ENCODE assay signal across 30 cellular contexts in genomic region chr5:128395073-128395472, GRCh38.
"Had no signal": no experiment of that assay in that cellular context is flagged by ENCODE, and none has a peak within 500 bp of the region (broad histone marks: within the 10 kb centered on the region; RNA-seq: fewer than 3 reads in every experiment).

No MANE protein-coding gene starts in this region.

- H3K27me3 ChIP-seq: upper lobe of left lung, vagina had no signal

- H3K9me3 ChIP-seq: pancreas, prostate gland, upper lobe of left lung, vagina had no signal

- H3K4me3 ChIP-seq: coronary artery, dorsolateral prefrontal cortex, pancreas, prostate gland, smooth muscle cell, upper lobe of left lung, vagina had no signal

- DNase-seq: activated CD4-positive, alpha-beta memory T cell treated with anti-CD3 and anti-CD28 coated beads for 36 hours; activated CD4-positive, alpha-beta T cell treated with anti-CD3 and anti-CD28 coated beads, Interleukin-2, amount 10 ng/mL, durations not matched to agents 24 days and 14 days; activated CD8-positive, alpha-beta memory T cell treated with anti-CD3 and anti-CD28 coated beads, Interleukin-2, amount 50 U/mL, for 4 hours; activated effector memory CD4-positive, alpha-beta T cell treated with anti-CD3 and anti-CD28 coated beads, Interleukin-2, amount 50 U/mL, for 16 hours; activated naive CD4-positive, alpha-beta T cell treated with anti-CD3 and anti-CD28 coated beads, Interleukin-2, amount 10 ng/mL, durations not matched to agents 7 days and 5 days; activated naive CD8-positive, alpha-beta T cell treated with anti-CD3 and anti-CD28 coated beads, Interleukin-2, amount 10 ng/mL, durations not matched to agents 7 days and 5 days; activated T-cell treated with anti-CD3 and anti-CD28 coated beads, Interleukin-2, amount 50 U/mL, for 1 hour; amniotic stem cell; dorsolateral prefrontal cortex; effector memory CD4-positive, alpha-beta T cell; mammary epithelial cell; naive B cell; nucleus accumbens; pancreas; retina; stimulated activated CD4-positive, alpha-beta T cell treated with anti-CD3 and anti-CD28 coated beads, Interleukin-1b, Interleukin-23, amount 100 ng/mL, for 48 hours; stimulated activated CD4-positive, alpha-beta T cell treated with anti-CD3 and anti-CD28 coated beads, Interleukin-4, amount 100 ng/mL, for 4 hours; stimulated activated CD8-positive, alpha-beta memory T cell treated with anti-CD3 and anti-CD28 coated beads, Interleukin-4, amount 100 ng/mL, for 48 hours; stimulated activated naive CD8-positive, alpha-beta T cell treated with anti-CD3 and anti-CD28 coated beads, Interleukin-15, amount 100 ng/mL, for 72 hours; substantia nigra; SW 1271; T1000; WERI-Rb-1 had no signal

- FAIRE-seq: islet of Langerhans, pancreas had no signal

- H3K27ac ChIP-seq: coronary artery, dorsolateral prefrontal cortex, pancreas, prostate gland, upper lobe of left lung, vagina, WERI-Rb-1 had no signal

- H3K4me1 ChIP-seq: pancreas, prostate gland, upper lobe of left lung, vagina had no signal

- H3K36me3 ChIP-seq: pancreas, prostate gland, upper lobe of left lung, vagina, WERI-Rb-1 had no signal

- ATAC-seq: activated CD4-positive, CD25-positive, alpha-beta regulatory T cell treated with anti-CD3 and anti-CD28 coated beads, Interleukin-2, amount 50 U/mL, for 24 hours; pancreas; stimulated activated naive CD8-positive, alpha-beta T cell treated with anti-CD3 and anti-CD28 coated beads, Interleukin-15, amount 100 ng/mL, for 72 hours had no signal
